In genomic region chr1:23403355-23403734, GRCh38 we compare ENCODE assay signal across 8 cellular contexts. TPM values are rescaled to one million over a fixed set of nuclear protein-coding genes. Genes with fewer than 3 reads are reported as not detected.
DNase-seq lines count a peak whose midpoint lies in the region; ATAC-seq, FAIRE-seq and TF ChIP-seq lines count a peak whose summit lies in the region.

No MANE protein-coding gene starts in this region.

- H3K9me3 ChIP-seq in HCT116 (ENCODE audit: control insufficient read depth in 1 of 2, insufficient read depth in 1 of 2, low read depth in 1 of 2, low read length in 2 of 2), result no peaks in the 10 kb centered on the region
- no peaks in the 10 kb centered on the region for H3K9me3 ChIP-seq in adipocyte (ENCODE audit: control insufficient read depth, low read length)
- no peaks in the 10 kb centered on the region for H3K9me3 ChIP-seq in iPS-18c (ENCODE audit: control insufficient read depth, insufficient read depth, low read length)
- no peaks in the 10 kb centered on the region for H3K9me3 ChIP-seq in small intestine (ENCODE audit: control insufficient read depth, low read depth)

- no peaks in the 10 kb centered on the region for H3K9me3 Mint-ChIP-seq in activated CD4-positive, alpha-beta T cell treated with anti-CD3 and anti-CD28 coated beads, Interleukin-2, amount 10 ng/mL, durations not matched to agents 24 days and 14 days
- no peaks in the 10 kb centered on the region for H3K9me3 Mint-ChIP-seq in natural killer cell

- H3K79me2 ChIP-seq in HCT116 (ENCODE audit: insufficient read depth, low read length), result no peaks in the 10 kb centered on the region

- peak overlapping the region; percentile 59 for H2AFZ ChIP-seq in HCT116 (ENCODE audit: low read depth, low read length, poor library complexity, severe bottlenecking)

- CTCF ChIA-PET in HCT116 (lab: Charles Lee), result interaction anchor here (0.6 to 2.6 kb wide), 26 partner anchors 9 to 639 kb away, joined by 3 to 21 read pairs (median 4); partner anchors contain the start of genes HNRNPR and ZNF436

- no peak overlapping the region for H3K4me3 Mint-ChIP-seq in activated CD4-positive, alpha-beta T cell treated with anti-CD3 and anti-CD28 coated beads, Interleukin-2, amount 10 ng/mL, durations not matched to agents 24 days and 14 days
- H3K4me3 Mint-ChIP-seq in natural killer cell, result no peak overlapping the region

- TF ChIP-seq CTCF in HCT116 (IDR thresholded peaks at IDR 0.05 in 2 of 3, conservative IDR thresholded peaks at IDR 0.05 in 1 of 3; ENCODE audit: borderline replicate concordance in 1 of 3, insufficient read depth in 1 of 3, low read depth in 2 of 3, low read length in 2 of 3), result no peak
- no peak for TF ChIP-seq CTCF in natural killer cell (IDR thresholded peaks at IDR 0.05)

- WGBS in small intestine, 3 donors, result 65 to 77% (median 68%) methylated on average over 4 of the region's 4 CpGs

- peaks cover 7% of the 10 kb centered on the region for H3K4me1 Mint-ChIP-seq in activated CD4-positive, alpha-beta T cell treated with anti-CD3 and anti-CD28 coated beads, Interleukin-2, amount 10 ng/mL, durations not matched to agents 24 days and 14 days
- H3K4me1 Mint-ChIP-seq in natural killer cell, result peaks cover 0 to 6% of the 10 kb centered on the region in 2 donors

- no peak for TF ChIP-seq POLR2A in HCT116 (IDR thresholded peaks at IDR 0.05; ENCODE audit: borderline replicate concordance, extremely low read depth, insufficient read depth, insufficient read length)

- H3K4me3 ChIP-seq in HCT116 (replicated peaks in 1 of 2; ENCODE audit: low read depth in 1 of 2, low read length in 2 of 2) (peak overlapping the region; percentile 27 to 45), adipocyte (ENCODE audit: low read length) (no peak overlapping the region), iPS-18c (ENCODE audit: insufficient read depth, low read depth, low read length) (peak overlapping the region; percentile 25; the same call in 1 of the 2 replicates), small intestine (ENCODE audit: low read depth in 1 of 2, low read length in 2 of 2) (no peak overlapping the region)

- H3K9ac ChIP-seq in HCT116 (ENCODE audit: low read length) (peak overlapping the region; percentile 54), adipocyte (ENCODE audit: low read length) (peak overlapping the region; percentile 48)

- H3K4me2 ChIP-seq in HCT116 (ENCODE audit: low read length), result peak overlapping the region; percentile 73

- no peaks in the 10 kb centered on the region for H4K20me1 ChIP-seq in HCT116 (ENCODE audit: insufficient read depth)

- H3K4me1 ChIP-seq in HCT116 (ENCODE audit: control insufficient read depth in 1 of 2, insufficient read depth in 2 of 2, low read length in 2 of 2), result peaks cover 21 to 37% of the 10 kb centered on the region in 2 experiments
- peaks cover 46% of the 10 kb centered on the region for H3K4me1 ChIP-seq in adipocyte (ENCODE audit: control insufficient read depth, insufficient read depth, low read length)
- H3K4me1 ChIP-seq in small intestine (ENCODE audit: control insufficient read depth in 2 of 2, insufficient read depth in 1 of 2, low read depth in 1 of 2, low read length in 1 of 2), result no peaks in the 10 kb centered on the region

- H3K9me2 ChIP-seq in HCT116 (ENCODE audit: insufficient read depth), result no peaks in the 10 kb centered on the region

- H3K36me3 ChIP-seq in HCT116 (ENCODE audit: control insufficient read depth in 1 of 2, insufficient read depth in 2 of 2, low read length in 2 of 2) (no peaks in the 10 kb centered on the region), adipocyte (ENCODE audit: control insufficient read depth, insufficient read depth, low read length, severe bottlenecking) (peaks cover 2% of the 10 kb centered on the region), small intestine (ENCODE audit: control insufficient read depth in 2 of 2, insufficient read depth in 2 of 2, low read length in 2 of 2) (no peaks in the 10 kb centered on the region)

- H3K27ac Mint-ChIP-seq in activated CD4-positive, alpha-beta T cell treated with anti-CD3 and anti-CD28 coated beads, Interleukin-2, amount 10 ng/mL, durations not matched to agents 24 days and 14 days, result no peak overlapping the region
- no peak overlapping the region for H3K27ac Mint-ChIP-seq in natural killer cell

- POLR2A ChIA-PET in HCT116 (lab: Charles Lee), result interaction anchor here (0.9 to 2.7 kb wide), 6 partner anchors 9 to 59 kb away, joined by 3 to 19 read pairs (median 8); partner anchors contain the start of gene HNRNPR

- no peak for FAIRE-seq in small intestine (lab: Jason Lieb, UNC)

- intact Hi-C loops in HCT116 (cut with micrococcal nuclease), result loop anchor here (10.0 kb wide), 1 partner anchor 429 kb away; the partner anchor contains the start of gene LACTBL1
- intact Hi-C loops in activated CD4-positive, alpha-beta T cell treated with anti-CD3 and anti-CD28 coated beads, Interleukin-2, amount 10 ng/mL, durations not matched to agents 24 days and 14 days (cut with micrococcal nuclease), result loop anchor here (5.0 kb wide), 1 partner anchor 186 kb away; the partner anchor contains the start of gene HTR1D
- intact Hi-C loops in natural killer cell (cut with micrococcal nuclease), result no loop called here

- TSS peak; percentile 40 for BruUV-seq in HCT116 (replicated peaks; lab: Mats Ljungman, UMichigan)

- H3K36me3 Mint-ChIP-seq in activated CD4-positive, alpha-beta T cell treated with anti-CD3 and anti-CD28 coated beads, Interleukin-2, amount 10 ng/mL, durations not matched to agents 24 days and 14 days (ENCODE audit: low read depth), result no peaks in the 10 kb centered on the region
- H3K36me3 Mint-ChIP-seq in natural killer cell, result no peaks in the 10 kb centered on the region

- ATAC-seq in HCT116 (no peak), natural killer cell (no peak)

- H3K27me3 ChIP-seq in HCT116 (ENCODE audit: insufficient read depth, low read length) (no peaks in the 10 kb centered on the region), adipocyte (replicated peaks; ENCODE audit: control insufficient read depth, insufficient read depth, low read length) (no peaks in the 10 kb centered on the region), small intestine (ENCODE audit: control insufficient read depth in 2 of 2, insufficient read depth in 2 of 2, low read length in 2 of 2) (no peaks in the 10 kb centered on the region)

- H3K27ac ChIP-seq in HCT116 (ENCODE audit: low read depth, low read length), result peak overlapping the region; percentile 71
- peak overlapping the region; percentile 47 to 68 for H3K27ac ChIP-seq in small intestine (ENCODE audit: low read depth in 1 of 2, low read length in 1 of 2)

- no peaks in the 10 kb centered on the region for H3K27me3 Mint-ChIP-seq in activated CD4-positive, alpha-beta T cell treated with anti-CD3 and anti-CD28 coated beads, Interleukin-2, amount 10 ng/mL, durations not matched to agents 24 days and 14 days
- H3K27me3 Mint-ChIP-seq in natural killer cell (ENCODE audit: low read depth in 2 of 2), result no peaks in the 10 kb centered on the region

- DNase-seq in HCT116 (ENCODE audit: low read depth, low spot score), result no peak
- DNase-seq in adipocyte (ENCODE audit: low read depth), result no peak
- DNase-seq in small intestine, result no peak
- DNase-seq in SK-N-DZ (ENCODE audit: low spot score), result no peak
- no peak for DNase-seq in activated CD4-positive, alpha-beta T cell treated with anti-CD3 and anti-CD28 coated beads, Interleukin-2, amount 10 ng/mL, durations not matched to agents 24 days and 14 days
- no peak for DNase-seq in stimulated activated CD4-positive, alpha-beta T cell treated with anti-CD3 and anti-CD28 coated beads, Interleukin-12 subunit alpha, Interleukin-12 subunit beta, amount 100 ng/mL, for 4 hours
- DNase-seq in natural killer cell, result no peak

- RAD21 ChIA-PET in HCT116 (lab: Charles Lee; ENCODE audit: low non-redundant PET in 1 of 2, low total read pairs in 2 of 2, uncharacterized antibody in 2 of 2, unreplicated experiment in 2 of 2), result interaction anchor here (1.6 to 1.8 kb wide), 3 partner anchors 35 to 59 kb away, joined by 6 to 15 read pairs (median 10); partner anchors contain the start of gene HNRNPR (in 2 of the 2)

- TF ChIP-seq RAD21 in HCT116 (IDR thresholded peaks at IDR 0.05; ENCODE audit: low read depth), result no peak

TF ChIP-seq in HCT116, 20 proteins besides CTCF, POLR2A, EP300 and RAD21:
- TF ChIP-seq CEBPB (IDR thresholded peaks at IDR 0.05; ENCODE audit: low read depth), result 0 out of 2 replicates have a peak, but pooled peaks have one; percentile 16
- TF ChIP-seq TCF7L2 (IDR thresholded peaks at IDR 0.05; ENCODE audit: borderline replicate concordance, extremely low read depth, insufficient read depth, insufficient read length), result no peak
- TF ChIP-seq EGR1 (IDR thresholded peaks at IDR 0.05; ENCODE audit: low read depth), result no peak
- TF ChIP-seq MAX (IDR thresholded peaks at IDR 0.05), result peak; percentile 6; the same call in 1 of the 2 replicates

RNA-seq across cellular contexts. Expression of gene TCEA3, which starts 21.2 kb away (rescaled TPM):
- 3.7 TPM for total RNA-seq in HCT116 (2021; ENCODE audit: unreplicated experiment)
- polyA plus RNA-seq in HCT116 (2012), result 4.4 and 4.6 TPM in 2 replicates
- 10 to 100 TPM; 20.5 to 36.9 (median 27.8) TPM for polyA plus RNA-seq in small intestine
- polyA plus RNA-seq in SK-N-DZ (2014; cell fraction: cytosol; rRNA removed), result 3.1 and 3.5 TPM in 2 replicates
- polyA plus RNA-seq in SK-N-DZ (2014; cell fraction: nucleus; rRNA removed), result 1.3 and 7.9 TPM in 2 replicates
- total RNA-seq in activated CD4-positive, alpha-beta T cell treated with anti-CD3 and anti-CD28 coated beads, Interleukin-2, amount 10 ng/mL, durations not matched to agents 24 days and 14 days, result 6.7 and 7.8 TPM in 2 replicates
- total RNA-seq in natural killer cell, result 1 to 10 TPM in 1 of 3 donors, under 1 TPM in 2; 0.75 to 1.5 (median 0.94) TPM

RNA-seq across cellular contexts. Expression of gene ZNF436, which starts 33.7 kb away (rescaled TPM):
- total RNA-seq in HCT116 (2021; ENCODE audit: unreplicated experiment) (8.1 TPM), natural killer cell (1 to 10 TPM; 4.5 to 7.8 (median 5.7) TPM)
- polyA plus RNA-seq in HCT116 (2012), result 3.5 and 4.8 TPM in 2 replicates
- polyA plus RNA-seq in small intestine, result 1 to 10 TPM; 3.8 to 4.9 (median 4.0) TPM
- 5.9 and 6.6 TPM in 2 replicates for polyA plus RNA-seq in SK-N-DZ (2014; cell fraction: cytosol; rRNA removed)
- 5.3 and 8.0 TPM in 2 replicates for polyA plus RNA-seq in SK-N-DZ (2014; cell fraction: nucleus; rRNA removed)
- 5.2 TPM in 2 replicates for total RNA-seq in activated CD4-positive, alpha-beta T cell treated with anti-CD3 and anti-CD28 coated beads, Interleukin-2, amount 10 ng/mL, durations not matched to agents 24 days and 14 days

RNA-seq across cellular contexts. Expression of gene HNRNPR, which starts 59.3 kb away (rescaled TPM):
- 194 TPM for total RNA-seq in HCT116 (2021; ENCODE audit: unreplicated experiment)
- 79.2 and 97.3 TPM in 2 replicates for polyA plus RNA-seq in HCT116 (2012)
- 100 to 1,000 TPM in 1 of 3 donors, 10 to 100 TPM in 2; 47.8 to 101 (median 55.2) TPM for polyA plus RNA-seq in small intestine
- polyA plus RNA-seq in SK-N-DZ (2014; cell fraction: cytosol; rRNA removed), result 223 and 259 TPM in 2 replicates
- polyA plus RNA-seq in SK-N-DZ (2014; cell fraction: nucleus; rRNA removed), result 102 and 115 TPM in 2 replicates
- total RNA-seq in activated CD4-positive, alpha-beta T cell treated with anti-CD3 and anti-CD28 coated beads, Interleukin-2, amount 10 ng/mL, durations not matched to agents 24 days and 14 days, result 229 and 235 TPM in 2 replicates
- 100 to 1,000 TPM; 126 to 134 (median 128) TPM for total RNA-seq in natural killer cell

Comparison
In these comparisons a context has a peak if more than half of its experiments do, and no peak if none do; other contexts are left out.
1. H3K4me3 ChIP-seq: peak in HCT116 (2 of 2) and iPS-18c (single experiment); none in adipocyte (single experiment) and small intestine (0 of 2).